ENCODE assay signal across 17 cellular contexts in the genomic region with DNA sequence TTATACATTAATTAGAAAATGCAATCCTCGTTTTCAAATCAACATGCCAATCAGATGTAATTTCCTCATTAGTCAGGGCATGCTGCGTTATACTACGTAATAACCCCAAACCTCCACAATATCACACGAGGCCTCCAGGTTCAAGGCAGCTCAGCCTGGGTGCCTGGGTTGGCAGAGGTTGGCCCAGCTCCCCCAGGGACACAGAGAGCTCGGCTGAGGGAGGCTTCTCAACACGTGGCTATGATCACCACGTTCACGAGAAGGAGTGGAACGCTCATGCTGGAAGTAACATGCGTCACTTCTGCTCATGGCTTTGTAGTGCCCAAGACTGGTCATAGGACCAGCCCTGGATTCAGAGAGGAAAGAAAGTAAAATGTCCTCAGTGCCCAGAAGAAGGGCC.
DNase-seq lines count a peak whose midpoint lies in the region; ATAC-seq and TF ChIP-seq lines count a peak whose summit lies in the region.
"Had no signal": no experiment of that assay in that cellular context is flagged by ENCODE, and none has a peak within 500 bp of the region (broad histone marks: within the 10 kb centered on the region; RNA-seq: fewer than 3 reads in every experiment).

No MANE protein-coding gene starts in this region.

- peaks cover 43% of the 10 kb centered on the region for H3K27me3 Mint-ChIP-seq in H9 (ENCODE audit: low read depth)

- no CpG with 5 or more reads among the region's 10 CpGs for WGBS in H9 (ENCODE audit: extremely low coverage, insufficient read length, low lambda C conversion rate)

- H3K23ac ChIP-seq in H9 (ENCODE audit: insufficient read length, low read depth, low read length) = no peak overlapping the region

- H3T11ph ChIP-seq in H9 (ENCODE audit: low read length) = no peak overlapping the region

- H3K4me3 Mint-ChIP-seq in H9 = no peak overlapping the region
- H3K4me3 Mint-ChIP-seq: B cell; CD8-positive, alpha-beta T cell; GM23338 had no signal

- no peak overlapping the region for H2AK5ac ChIP-seq in H9 (ENCODE audit: insufficient read length, low read length)

- H4K20me1 ChIP-seq in H9 (ENCODE audit: control insufficient read depth, insufficient read depth, insufficient read length) = no peaks in the 10 kb centered on the region
- H4K20me1 ChIP-seq: BLaER1 treated with 17β-estradiol and CSF1 and Interleukin-3, amounts not matched to agents 10 nM and 100 nM had no signal

- H4K5ac ChIP-seq in H9 (ENCODE audit: insufficient read length, low read depth, low read length) = no peak overlapping the region

- no peak overlapping the region for H3K27ac Mint-ChIP-seq in H9
- H3K27ac Mint-ChIP-seq: B cell; CD8-positive, alpha-beta T cell; GM23338 had no signal

- H3K4ac ChIP-seq in H9 (ENCODE audit: low read depth, low read length) = no peak overlapping the region

- H3K14ac ChIP-seq in H9 (ENCODE audit: insufficient read depth, low read length) = no peak overlapping the region

- no peak overlapping the region for H2BK5ac ChIP-seq in H9 (ENCODE audit: insufficient read length, low read length)

- H3K23me2 ChIP-seq in H9 (ENCODE audit: insufficient read length, low read depth, low read length, poor library complexity, severe bottlenecking) = no peaks in the 10 kb centered on the region

- H3K9ac ChIP-seq in H9 (ENCODE audit: extremely low read depth, insufficient read length, low read length) = no peak overlapping the region
- H3K9ac ChIP-seq: BLaER1 treated with 17β-estradiol and CSF1 and Interleukin-3, amounts not matched to agents 10 nM and 100 nM had no signal

- H3K56ac ChIP-seq in H9 (ENCODE audit: insufficient read length, low read depth, low read length) = no peak overlapping the region

- ATAC-seq in left lobe of liver (no peak), GM19324 (IDR thresholded peaks at IDR 0.05; ENCODE audit: low FRiP score, unreplicated experiment) (no peak)
- ATAC-seq: CD8-positive, alpha-beta T cell had no signal

- no peak overlapping the region for H2BK15ac ChIP-seq in H9 (ENCODE audit: low read depth, low read length)

- H3K4me3 ChIP-seq in coronary artery (no peak overlapping the region), H7 (ENCODE audit: insufficient read depth, low read depth, low read length) (no peak overlapping the region)
- H3K4me3 ChIP-seq: BLaER1 treated with 17β-estradiol and CSF1 and Interleukin-3, amounts not matched to agents 10 nM and 100 nM; GM23338 had no signal

- no peak overlapping the region for H2AFZ ChIP-seq in H9 (ENCODE audit: low read length)

- H3K27ac ChIP-seq in H9 (ENCODE audit: insufficient read length, low read depth, low read length) (no peak overlapping the region), coronary artery (no peak overlapping the region)
- H3K27ac ChIP-seq: BLaER1 treated with 17β-estradiol and CSF1 and Interleukin-3, amounts not matched to agents 10 nM and 100 nM had no signal

- peaks cover 2% of the 10 kb centered on the region; the same call in 1 of the 2 replicates for H3K4me1 ChIP-seq in H9 (ENCODE audit: insufficient read depth, low read length)

- no peak overlapping the region for H2BK12ac ChIP-seq in H9 (ENCODE audit: insufficient read length, low read depth, low read length)

- no peak overlapping the region for H2BK20ac ChIP-seq in H9 (ENCODE audit: low read depth, low read length, poor library complexity, severe bottlenecking)

- DNase-seq in H9 = peak; percentile 10
- peak; percentile 12 for DNase-seq in coronary artery (ENCODE audit: low spot score)
- peak; percentile 22 for DNase-seq in left lobe of liver (ENCODE audit: low spot score)
- peak; percentile 32 for DNase-seq in posterior vena cava (ENCODE audit: low spot score)
- no peak for DNase-seq in H7
- no peak for DNase-seq in GM10266 (ENCODE audit: extremely low spot score)
- DNase-seq: Calu3; CD8-positive, alpha-beta T cell; DMS 273 treated with DMSO at 0.1 percent for 48 hours; DMS53; DND-41; EL; IMR-90 had no signal

- no peak overlapping the region for H4K8ac ChIP-seq in H9 (replicated peaks; ENCODE audit: insufficient read length, low read depth, low read length)

- H3K36me3 ChIP-seq in H7 (replicated peaks; ENCODE audit: control insufficient read depth, insufficient read depth, low read length) = no peaks in the 10 kb centered on the region
- H3K36me3 ChIP-seq: BLaER1 treated with 17β-estradiol and CSF1 and Interleukin-3, amounts not matched to agents 10 nM and 100 nM had no signal

- H3K27me3 ChIP-seq in H9 (ENCODE audit: insufficient read depth, low read length) (no peaks in the 10 kb centered on the region), H7 (ENCODE audit: control insufficient read depth, insufficient read depth, low read length) (no peaks in the 10 kb centered on the region)
- H3K27me3 ChIP-seq: BLaER1 treated with 17β-estradiol and CSF1 and Interleukin-3, amounts not matched to agents 10 nM and 100 nM had no signal

- H3K18ac ChIP-seq in H9 (ENCODE audit: insufficient read length, low read depth, low read length) = no peak overlapping the region

- no peak for TF ChIP-seq CTCF in H9 (conservative IDR thresholded peaks at IDR 0.05)
- no peak for TF ChIP-seq CTCF in coronary artery (IDR thresholded peaks at IDR 0.05)
- TF ChIP-seq CTCF in GM10266 (IDR thresholded peaks at IDR 0.05; ENCODE audit: control insufficient read depth, insufficient read depth, low read depth, missing control alignments) = no peak

- H4K91ac ChIP-seq in H9 (ENCODE audit: insufficient read length, low read depth, low read length) = no peak overlapping the region

- H3K4me1 Mint-ChIP-seq in H9 = peaks cover 9 to 16% of the 10 kb centered on the region in 2 experiments; a peak in 3 of 4 replicates
- H3K4me1 Mint-ChIP-seq: B cell had no signal

- H3K9me3 ChIP-seq in H9 (ENCODE audit: control insufficient read depth, low read depth, low read length) = no peaks in the 10 kb centered on the region
- H3K9me3 ChIP-seq: BLaER1 treated with 17β-estradiol and CSF1 and Interleukin-3, amounts not matched to agents 10 nM and 100 nM had no signal

- no peaks in the 10 kb centered on the region; a peak in 2 of 7 replicates for H3K36me3 Mint-ChIP-seq in H9 (ENCODE audit: insufficient read depth in 1 of 3, low read depth in 3 of 3)
- H3K36me3 Mint-ChIP-seq: CD8-positive, alpha-beta T cell had no signal

- no peaks in the 10 kb centered on the region; a peak in 2 of 5 replicates for H3K9me3 Mint-ChIP-seq in H9
- H3K9me3 Mint-ChIP-seq: CD8-positive, alpha-beta T cell; GM23338 had no signal

- intact Hi-C loops in posterior vena cava (cut with DNase I) = no loop called here

- H3K79me1 ChIP-seq in H9 (ENCODE audit: insufficient read depth, low read depth, low read length, poor library complexity, severe bottlenecking) = no peaks in the 10 kb centered on the region

- H3K4me2 ChIP-seq in H9 (ENCODE audit: insufficient read depth, insufficient read length, low read length) = no peak overlapping the region
- H3K4me2 ChIP-seq: BLaER1 treated with 17β-estradiol and CSF1 and Interleukin-3, amounts not matched to agents 10 nM and 100 nM; GM23338 had no signal

- H2BK120ac ChIP-seq in H9 (ENCODE audit: low read depth, low read length, poor library complexity, severe bottlenecking) = no peak overlapping the region

- no peaks in the 10 kb centered on the region for H3K79me2 ChIP-seq in H9 (ENCODE audit: insufficient read depth, low read length)

Comparison
In these comparisons a context has a peak if more than half of its experiments do, and no peak if none do; other contexts are left out.
1. DNase-seq: peak in H9 (single experiment), coronary artery (single experiment), left lobe of liver (single experiment) and posterior vena cava (single experiment); none in H7 (single experiment) and GM10266 (single experiment).